Comparison of ENCODE assay signal across 13 cellular contexts in the genomic region with DNA sequence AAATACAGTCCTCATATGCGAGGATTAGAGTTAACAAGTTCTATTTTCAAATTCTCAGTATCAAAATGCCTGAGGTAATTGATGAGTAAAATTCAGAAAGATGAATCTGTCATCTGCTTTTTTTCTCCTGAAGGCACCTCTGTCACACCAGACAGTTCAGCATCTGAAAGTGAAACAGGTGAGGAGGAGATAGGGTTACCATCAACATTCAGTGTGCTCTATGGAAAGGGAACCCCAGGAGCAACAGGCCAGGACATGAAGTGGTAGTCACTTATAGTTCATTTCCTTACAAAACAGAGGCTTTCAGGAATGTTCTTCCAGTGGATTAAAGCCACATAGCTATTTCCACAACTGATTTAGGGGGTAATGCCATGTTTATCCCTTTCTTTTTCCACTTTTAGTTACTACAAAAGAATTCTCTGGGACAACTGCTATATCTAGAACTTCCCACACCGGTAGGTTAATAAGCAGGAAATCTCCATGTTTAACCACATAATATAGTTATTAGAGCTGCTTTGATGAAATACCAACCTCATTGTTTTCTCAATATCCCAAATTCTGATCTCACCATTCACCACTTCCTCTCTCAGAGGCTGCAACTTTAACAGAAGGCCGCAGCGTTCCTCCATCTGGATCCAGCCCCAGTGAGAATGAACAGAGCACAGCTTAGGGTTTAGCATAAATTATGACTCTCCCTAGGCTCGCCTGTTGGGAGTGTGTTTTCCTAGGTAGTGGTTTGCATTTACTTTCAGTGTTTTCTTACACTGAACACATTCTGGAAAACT.
A peak's percentile ranks its signal among the peaks of the same experiment; 100 is the strongest.
DNase-seq lines count a peak whose midpoint lies in the region; ATAC-seq and TF ChIP-seq lines count a peak whose summit lies in the region.
"Had no signal": no experiment of that assay in that cellular context is flagged by ENCODE, and none has a peak within 500 bp of the region (broad histone marks: within the 10 kb centered on the region; RNA-seq: fewer than 3 reads in every experiment).

No MANE protein-coding gene starts in this region.

- TF ChIP-seq CTCF in mammary epithelial cell (conservative IDR thresholded peaks at IDR 0.05 in 1 of 2, IDR thresholded peaks at IDR 0.05 in 1 of 2; ENCODE audit: extremely low read depth in 1 of 2, insufficient read depth in 1 of 2, low read depth in 1 of 2, low read length in 2 of 2) (no peak), breast epithelium (IDR thresholded peaks at IDR 0.05) (no peak), RWPE1 (conservative IDR thresholded peaks at IDR 0.05; ENCODE audit: low read depth) (no peak), PC-3 (conservative IDR thresholded peaks at IDR 0.05; ENCODE audit: low read depth, low read length) (no peak)

- 25% methylated on average over 5 of the region's 5 CpGs for WGBS in mammary epithelial cell (ENCODE audit: low coverage, missing lambda C conversion rate)

- BruUV-seq in mammary epithelial cell (replicated peaks; lab: Mats Ljungman, UMichigan), result no TSS peak
- BruUV-seq in PC-3 (replicated peaks; lab: Mats Ljungman, UMichigan), result no TSS peak

- POLR2A ChIA-PET in RWPE1 (lab: Yijun Ruan, JAX; ENCODE audit: low non-redundant PET), result no interaction called here
- POLR2A ChIA-PET in PC-3 (lab: Charles Lee; ENCODE audit: unreplicated experiment), result no interaction called here

- H2AFZ ChIP-seq in mammary epithelial cell (ENCODE audit: low read depth, low read length), result peak overlapping the region; percentile 91
- H2AFZ ChIP-seq in PC-3 (ENCODE audit: low read length), result no peak overlapping the region

- H3K4me2 ChIP-seq in mammary epithelial cell (ENCODE audit: insufficient read depth, low read depth, low read length) (peak overlapping the region; percentile 48), PC-3 (ENCODE audit: low read length) (no peak overlapping the region)
- H3K4me2 ChIP-seq: A549 had no signal

- H3K9me3 ChIP-seq in mammary epithelial cell (replicated peaks; ENCODE audit: insufficient read depth, low read length) (no peaks in the 10 kb centered on the region), breast epithelium (no peaks in the 10 kb centered on the region), PC-3 (ENCODE audit: low read length) (no peaks in the 10 kb centered on the region), HAP-1 (no peaks in the 10 kb centered on the region)
- H3K9me3 ChIP-seq in effector memory CD4-positive, alpha-beta T cell (ENCODE audit: control insufficient read depth, low read length), result no peaks in the 10 kb centered on the region
- H3K9me3 ChIP-seq: A549, upper lobe of left lung had no signal

- DNase-seq in mammary epithelial cell, result peak; percentile 65
- DNase-seq in breast epithelium (ENCODE audit: low spot score in 2 of 2), result no peak
- peak; percentile 13 for DNase-seq in RWPE1 (ENCODE audit: low spot score)
- DNase-seq in effector memory CD4-positive, alpha-beta T cell, result no peak
- DNase-seq in PC-3, result no peak
- no peak for DNase-seq in GDM1 (lab: John Stamatoyannopoulos, UW)
- DNase-seq in HAP-1 (ENCODE audit: low spot score in 2 of 2), result no peak
- DNase-seq: NCI-H1930, upper lobe of left lung had no signal

- CTCF ChIA-PET in mammary epithelial cell (lab: Charles Lee; ENCODE audit: low non-redundant PET) (no interaction called here), RWPE1 (lab: Yijun Ruan, JAX) (interaction anchor here (0.7 kb wide), 1 partner anchor 8 kb away, joined by 6 read pairs; no protein-coding TSS in a partner anchor), PC-3 (lab: Charles Lee) (no interaction called here)

- in situ Hi-C loops in mammary epithelial cell (cut with MboI; ENCODE audit: low sequenced_read_pairs in 2 of 2), result no loop called here
- in situ Hi-C loops in HAP-1 (cut with MboI; ENCODE audit: low sequenced_read_pairs), result no loop called here

- no peak for TF ChIP-seq POLR2A in breast epithelium (IDR thresholded peaks at IDR 0.05)

- no peaks in the 10 kb centered on the region for H3K79me2 ChIP-seq in mammary epithelial cell (ENCODE audit: insufficient read depth, low read length)
- H3K79me2 ChIP-seq in PC-3 (ENCODE audit: low read length), result no peaks in the 10 kb centered on the region

- H3K27ac ChIP-seq in mammary epithelial cell (ENCODE audit: insufficient read depth, low read depth, low read length) (peak overlapping the region; percentile 61), breast epithelium (no peak overlapping the region), RWPE1 (no peak overlapping the region), PC-3 (ENCODE audit: low read length) (no peak overlapping the region)
- H3K27ac ChIP-seq in effector memory CD4-positive, alpha-beta T cell (ENCODE audit: insufficient read depth, low read length, poor library complexity, severe bottlenecking), result no peak overlapping the region
- H3K27ac ChIP-seq: A549, cardiac muscle cell, skin epidermis, upper lobe of left lung had no signal

- H3K4me1 ChIP-seq in mammary epithelial cell (ENCODE audit: insufficient read depth, low read length) (peaks cover 25% of the 10 kb centered on the region), breast epithelium (no peaks in the 10 kb centered on the region), PC-3 (ENCODE audit: insufficient read depth, low read length) (no peaks in the 10 kb centered on the region), HAP-1 (no peaks in the 10 kb centered on the region)
- H3K4me1 ChIP-seq in effector memory CD4-positive, alpha-beta T cell (ENCODE audit: control insufficient read depth, insufficient read depth, low read length, poor library complexity, severe bottlenecking), result no peaks in the 10 kb centered on the region
- H3K4me1 ChIP-seq: A549, upper lobe of left lung had no signal

- H4K20me1 ChIP-seq in mammary epithelial cell (ENCODE audit: insufficient read depth, low read length) (no peaks in the 10 kb centered on the region), PC-3 (ENCODE audit: low read length) (no peaks in the 10 kb centered on the region)

- intact Hi-C loops in mammary epithelial cell (cut with micrococcal nuclease), result no loop called here
- intact Hi-C loops in breast epithelium (cut with DNase I; ENCODE audit: low total_unique reads), result no loop called here
- intact Hi-C loops in PC-3 (cut with micrococcal nuclease), result no loop called here

- H3F3A ChIP-seq in PC-3 (ENCODE audit: low read length, unreplicated experiment), result no peaks in the 10 kb centered on the region

- H3K36me3 ChIP-seq in mammary epithelial cell (ENCODE audit: insufficient read depth, low read length) (no peaks in the 10 kb centered on the region), breast epithelium (no peaks in the 10 kb centered on the region), PC-3 (ENCODE audit: low read depth, low read length) (no peaks in the 10 kb centered on the region), HAP-1 (replicated peaks) (no peaks in the 10 kb centered on the region)
- no peaks in the 10 kb centered on the region for H3K36me3 ChIP-seq in effector memory CD4-positive, alpha-beta T cell (ENCODE audit: control insufficient read depth, insufficient read depth, low read length)
- H3K36me3 ChIP-seq: cardiac muscle cell, upper lobe of left lung had no signal

- ATAC-seq in HG03139 (IDR thresholded peaks at IDR 0.05; ENCODE audit: unreplicated experiment) (peak; percentile 47), PC-3 (no peak)
- ATAC-seq: A549 had no signal

- H3K9me2 ChIP-seq in PC-3 (replicated peaks; ENCODE audit: low read length), result no peaks in the 10 kb centered on the region

- no peak overlapping the region for H3K4me3 ChIP-seq in mammary epithelial cell (replicated peaks in 1 of 3; ENCODE audit: insufficient read depth in 1 of 3, low read depth in 2 of 3, low read length in 3 of 3)
- H3K4me3 ChIP-seq in breast epithelium, result no peak overlapping the region
- no peak overlapping the region for H3K4me3 ChIP-seq in effector memory CD4-positive, alpha-beta T cell (ENCODE audit: insufficient read depth, low read depth, low read length, poor library complexity, severe bottlenecking)
- no peak overlapping the region for H3K4me3 ChIP-seq in PC-3 (ENCODE audit: low read length)
- H3K4me3 ChIP-seq in HAP-1, result no peak overlapping the region
- H3K4me3 ChIP-seq: A549, cardiac muscle cell, skin epidermis, upper lobe of left lung had no signal

- H3K27me3 ChIP-seq in mammary epithelial cell (ENCODE audit: insufficient read depth, low read length) (no peaks in the 10 kb centered on the region), breast epithelium (no peaks in the 10 kb centered on the region), PC-3 (ENCODE audit: low read length) (0 out of 2 replicates have a peak, but pooled peaks cover 7% of the 10 kb centered on the region), HAP-1 (ENCODE audit: low read depth) (no peaks in the 10 kb centered on the region)
- H3K27me3 ChIP-seq in effector memory CD4-positive, alpha-beta T cell (replicated peaks; ENCODE audit: control insufficient read depth, insufficient read depth, low read length, poor library complexity, severe bottlenecking), result no peaks in the 10 kb centered on the region
- H3K27me3 ChIP-seq: cardiac muscle cell, upper lobe of left lung had no signal

- dilution Hi-C loops in mammary epithelial cell (cut with HindIII; ENCODE audit: low sequenced_read_pairs), result no loop called here

- no peak overlapping the region for H3K9ac ChIP-seq in mammary epithelial cell (ENCODE audit: insufficient read depth, low read length)
- no peak overlapping the region for H3K9ac ChIP-seq in PC-3 (ENCODE audit: low read length)

Comparison
In these comparisons a context has a peak if more than half of its experiments do, and no peak if none do; other contexts are left out.
1. DNase-seq: peak in mammary epithelial cell (single experiment) and RWPE1 (single experiment); none in breast epithelium (0 of 2), effector memory CD4-positive, alpha-beta T cell (0 of 3), PC-3 (single experiment), GDM1 (single experiment) and HAP-1 (0 of 2).